ENCODE assay signal across 18 cellular contexts in genomic region chr2:11397513-11397912, GRCh38. TPM values are rescaled to one million over a fixed set of nuclear protein-coding genes. Genes with fewer than 3 reads are reported as not detected.
DNase-seq lines count a peak whose midpoint lies in the region; ATAC-seq, FAIRE-seq and TF ChIP-seq lines count a peak whose summit lies in the region.
"Had no signal": no experiment of that assay in that cellular context is flagged by ENCODE, and none has a peak within 500 bp of the region (broad histone marks: within the 10 kb centered on the region; RNA-seq: fewer than 3 reads in every experiment).

No MANE protein-coding gene starts in this region.

- no peak for FAIRE-seq in bronchial epithelial cell (lab: Jason Lieb, UNC)
- FAIRE-seq: GM12891, H1, HTR-8/SVneo had no signal

- H3K27me3 Mint-ChIP-seq in neural crest cell (ENCODE audit: low read depth) (no peaks in the 10 kb centered on the region), T-cell (no peaks in the 10 kb centered on the region)

- H3K27me3 ChIP-seq in bronchial epithelial cell (ENCODE audit: control insufficient read depth, insufficient read depth, low read length): no peaks in the 10 kb centered on the region
- no peaks in the 10 kb centered on the region for H3K27me3 ChIP-seq in MG63

- H3K4me3 Mint-ChIP-seq in neural crest cell: no peak overlapping the region
- no peak overlapping the region for H3K4me3 Mint-ChIP-seq in T-cell

- CTCF ChIA-PET in T-cell (lab: Charles Lee): no interaction called here

- POLR2A ChIA-PET in T-cell (lab: Charles Lee): no interaction called here

- H3K9me3 Mint-ChIP-seq in neural crest cell: peaks cover 5% of the 10 kb centered on the region
- no peaks in the 10 kb centered on the region for H3K9me3 Mint-ChIP-seq in T-cell

- no peaks in the 10 kb centered on the region for H3K9me3 ChIP-seq in MG63

- DNase-seq in EH (ENCODE audit: low read depth) (peak; percentile 53), NCI-H446 treated with DMSO at 0.1 percent for 48 hours (lab: John Stamatoyannopoulos, UW) (peak; percentile 61), bronchial epithelial cell (ENCODE audit: low read depth) (peak; percentile 27), neural crest cell (ENCODE audit: low read depth, low spot score) (no peak), MG63 (no peak), NCI-H1694 treated with DMSO at 0.1 percent for 48 hours (lab: John Stamatoyannopoulos, UW) (no peak), T-cell (no peak)
- DNase-seq: AML-193, KG1, NCI-H1105, NCI-H2081 treated with DMSO at 0.1 percent for 48 hours, NCI-H69, RPMI8226, SW 1271 had no signal

- H3K4me1 Mint-ChIP-seq in neural crest cell (peaks cover 41% of the 10 kb centered on the region), T-cell (no peaks in the 10 kb centered on the region)

- H3K27ac Mint-ChIP-seq in neural crest cell (ENCODE audit: unreplicated experiment) (peak overlapping the region; percentile 3), T-cell (no peak overlapping the region)

- no peak for ATAC-seq in T-cell (replicated peaks in 1 of 4)
- ATAC-seq: HCT116 had no signal

- H3K36me3 ChIP-seq in bronchial epithelial cell (ENCODE audit: control insufficient read depth, insufficient read depth, low read length) (no peaks in the 10 kb centered on the region), MG63 (no peaks in the 10 kb centered on the region)

- TF ChIP-seq CTCF in bronchial epithelial cell (IDR thresholded peaks at IDR 0.05; ENCODE audit: insufficient read depth, low read length, severe bottlenecking): no peak
- TF ChIP-seq CTCF in neural crest cell (conservative IDR thresholded peaks at IDR 0.05): no peak

- no peaks in the 10 kb centered on the region for H3K36me3 Mint-ChIP-seq in neural crest cell (ENCODE audit: low read depth)
- no peaks in the 10 kb centered on the region for H3K36me3 Mint-ChIP-seq in T-cell

- no peak overlapping the region for H3K4me3 ChIP-seq in bronchial epithelial cell (ENCODE audit: low read depth, low read length)
- H3K4me3 ChIP-seq in MG63: no peak overlapping the region

RNA-seq across cellular contexts. Expression of gene ROCK2, which starts 53.1 kb away (rescaled TPM):
- total RNA-seq in bronchial epithelial cell: 20.0 and 20.7 TPM in 2 replicates
- total RNA-seq in neural crest cell: 47.2 and 53.7 TPM in 2 replicates
- 15.9 and 19.7 TPM in 2 replicates for total RNA-seq in MG63 (2014; rRNA removed; shearing (Covaris generic); ENCODE audit: low replicate concordance)
- total RNA-seq in T-cell: 10 to 100 TPM; 15.5 to 22.3 (median 18.6) TPM

Comparison
In these comparisons a context has a peak if more than half of its experiments do, and no peak if none do; other contexts are left out.
1. DNase-seq: peak in EH (single experiment), NCI-H446 treated with DMSO at 0.1 percent for 48 hours (single experiment) and bronchial epithelial cell (single experiment); none in neural crest cell (single experiment), MG63 (single experiment), NCI-H1694 treated with DMSO at 0.1 percent for 48 hours (single experiment) and T-cell (0 of 34).